ENCODE assay signal across 1 cellular context in the genomic region with DNA sequence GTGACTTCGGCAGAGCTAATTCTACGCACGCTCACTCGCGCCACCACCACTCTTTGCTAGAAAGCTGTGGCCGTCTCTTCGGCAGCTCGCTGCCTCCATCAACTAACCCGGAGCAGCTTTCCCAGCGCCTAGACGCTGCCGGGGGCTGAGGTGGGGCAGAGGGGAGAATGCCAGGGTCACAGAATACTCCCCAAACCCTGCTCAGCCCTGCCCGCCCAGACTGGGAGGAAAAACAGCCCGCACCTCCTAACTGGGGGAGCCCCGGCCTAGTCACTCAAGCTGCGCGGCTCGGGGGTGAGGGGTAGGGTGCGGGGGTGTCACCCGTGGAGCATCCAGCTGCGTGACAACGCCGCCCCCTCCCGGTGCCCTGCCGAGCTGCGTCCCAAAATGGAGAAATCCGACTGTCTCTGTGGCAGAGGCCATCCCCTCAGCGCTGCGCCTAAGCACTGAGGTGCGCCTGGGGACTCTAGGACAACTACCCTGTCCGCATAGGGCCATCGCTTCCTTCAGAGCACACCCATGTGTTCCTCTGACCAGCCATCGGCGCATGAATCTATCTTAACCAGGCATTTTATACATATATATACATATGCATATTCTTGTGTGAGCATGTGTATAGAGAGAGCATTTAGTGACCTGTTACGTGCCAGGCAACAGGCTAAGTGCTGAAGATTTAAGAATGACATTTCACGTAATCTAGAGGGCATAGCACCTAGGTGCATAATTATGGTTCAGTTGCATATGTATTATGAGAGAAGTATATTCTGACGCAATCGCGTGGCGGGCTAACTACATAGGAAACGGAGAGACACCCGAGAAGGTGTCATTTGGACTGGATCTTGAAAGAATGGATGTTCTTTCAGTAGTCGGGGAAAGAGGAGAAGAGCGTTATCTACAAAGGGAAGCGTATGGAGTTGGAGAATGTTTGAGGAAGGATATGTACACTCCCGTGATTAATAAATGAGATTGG.
A peak's percentile ranks its signal among the peaks of the same experiment; 100 is the strongest.
TF ChIP-seq lines count a peak whose summit lies in the region.

No MANE protein-coding gene starts in this region.

TF ChIP-seq in K562, 482 proteins besides CTCF, POLR2A, EP300 and RAD21 (continued from another document and continues in another):
- TF ChIP-seq, protein P1, sequence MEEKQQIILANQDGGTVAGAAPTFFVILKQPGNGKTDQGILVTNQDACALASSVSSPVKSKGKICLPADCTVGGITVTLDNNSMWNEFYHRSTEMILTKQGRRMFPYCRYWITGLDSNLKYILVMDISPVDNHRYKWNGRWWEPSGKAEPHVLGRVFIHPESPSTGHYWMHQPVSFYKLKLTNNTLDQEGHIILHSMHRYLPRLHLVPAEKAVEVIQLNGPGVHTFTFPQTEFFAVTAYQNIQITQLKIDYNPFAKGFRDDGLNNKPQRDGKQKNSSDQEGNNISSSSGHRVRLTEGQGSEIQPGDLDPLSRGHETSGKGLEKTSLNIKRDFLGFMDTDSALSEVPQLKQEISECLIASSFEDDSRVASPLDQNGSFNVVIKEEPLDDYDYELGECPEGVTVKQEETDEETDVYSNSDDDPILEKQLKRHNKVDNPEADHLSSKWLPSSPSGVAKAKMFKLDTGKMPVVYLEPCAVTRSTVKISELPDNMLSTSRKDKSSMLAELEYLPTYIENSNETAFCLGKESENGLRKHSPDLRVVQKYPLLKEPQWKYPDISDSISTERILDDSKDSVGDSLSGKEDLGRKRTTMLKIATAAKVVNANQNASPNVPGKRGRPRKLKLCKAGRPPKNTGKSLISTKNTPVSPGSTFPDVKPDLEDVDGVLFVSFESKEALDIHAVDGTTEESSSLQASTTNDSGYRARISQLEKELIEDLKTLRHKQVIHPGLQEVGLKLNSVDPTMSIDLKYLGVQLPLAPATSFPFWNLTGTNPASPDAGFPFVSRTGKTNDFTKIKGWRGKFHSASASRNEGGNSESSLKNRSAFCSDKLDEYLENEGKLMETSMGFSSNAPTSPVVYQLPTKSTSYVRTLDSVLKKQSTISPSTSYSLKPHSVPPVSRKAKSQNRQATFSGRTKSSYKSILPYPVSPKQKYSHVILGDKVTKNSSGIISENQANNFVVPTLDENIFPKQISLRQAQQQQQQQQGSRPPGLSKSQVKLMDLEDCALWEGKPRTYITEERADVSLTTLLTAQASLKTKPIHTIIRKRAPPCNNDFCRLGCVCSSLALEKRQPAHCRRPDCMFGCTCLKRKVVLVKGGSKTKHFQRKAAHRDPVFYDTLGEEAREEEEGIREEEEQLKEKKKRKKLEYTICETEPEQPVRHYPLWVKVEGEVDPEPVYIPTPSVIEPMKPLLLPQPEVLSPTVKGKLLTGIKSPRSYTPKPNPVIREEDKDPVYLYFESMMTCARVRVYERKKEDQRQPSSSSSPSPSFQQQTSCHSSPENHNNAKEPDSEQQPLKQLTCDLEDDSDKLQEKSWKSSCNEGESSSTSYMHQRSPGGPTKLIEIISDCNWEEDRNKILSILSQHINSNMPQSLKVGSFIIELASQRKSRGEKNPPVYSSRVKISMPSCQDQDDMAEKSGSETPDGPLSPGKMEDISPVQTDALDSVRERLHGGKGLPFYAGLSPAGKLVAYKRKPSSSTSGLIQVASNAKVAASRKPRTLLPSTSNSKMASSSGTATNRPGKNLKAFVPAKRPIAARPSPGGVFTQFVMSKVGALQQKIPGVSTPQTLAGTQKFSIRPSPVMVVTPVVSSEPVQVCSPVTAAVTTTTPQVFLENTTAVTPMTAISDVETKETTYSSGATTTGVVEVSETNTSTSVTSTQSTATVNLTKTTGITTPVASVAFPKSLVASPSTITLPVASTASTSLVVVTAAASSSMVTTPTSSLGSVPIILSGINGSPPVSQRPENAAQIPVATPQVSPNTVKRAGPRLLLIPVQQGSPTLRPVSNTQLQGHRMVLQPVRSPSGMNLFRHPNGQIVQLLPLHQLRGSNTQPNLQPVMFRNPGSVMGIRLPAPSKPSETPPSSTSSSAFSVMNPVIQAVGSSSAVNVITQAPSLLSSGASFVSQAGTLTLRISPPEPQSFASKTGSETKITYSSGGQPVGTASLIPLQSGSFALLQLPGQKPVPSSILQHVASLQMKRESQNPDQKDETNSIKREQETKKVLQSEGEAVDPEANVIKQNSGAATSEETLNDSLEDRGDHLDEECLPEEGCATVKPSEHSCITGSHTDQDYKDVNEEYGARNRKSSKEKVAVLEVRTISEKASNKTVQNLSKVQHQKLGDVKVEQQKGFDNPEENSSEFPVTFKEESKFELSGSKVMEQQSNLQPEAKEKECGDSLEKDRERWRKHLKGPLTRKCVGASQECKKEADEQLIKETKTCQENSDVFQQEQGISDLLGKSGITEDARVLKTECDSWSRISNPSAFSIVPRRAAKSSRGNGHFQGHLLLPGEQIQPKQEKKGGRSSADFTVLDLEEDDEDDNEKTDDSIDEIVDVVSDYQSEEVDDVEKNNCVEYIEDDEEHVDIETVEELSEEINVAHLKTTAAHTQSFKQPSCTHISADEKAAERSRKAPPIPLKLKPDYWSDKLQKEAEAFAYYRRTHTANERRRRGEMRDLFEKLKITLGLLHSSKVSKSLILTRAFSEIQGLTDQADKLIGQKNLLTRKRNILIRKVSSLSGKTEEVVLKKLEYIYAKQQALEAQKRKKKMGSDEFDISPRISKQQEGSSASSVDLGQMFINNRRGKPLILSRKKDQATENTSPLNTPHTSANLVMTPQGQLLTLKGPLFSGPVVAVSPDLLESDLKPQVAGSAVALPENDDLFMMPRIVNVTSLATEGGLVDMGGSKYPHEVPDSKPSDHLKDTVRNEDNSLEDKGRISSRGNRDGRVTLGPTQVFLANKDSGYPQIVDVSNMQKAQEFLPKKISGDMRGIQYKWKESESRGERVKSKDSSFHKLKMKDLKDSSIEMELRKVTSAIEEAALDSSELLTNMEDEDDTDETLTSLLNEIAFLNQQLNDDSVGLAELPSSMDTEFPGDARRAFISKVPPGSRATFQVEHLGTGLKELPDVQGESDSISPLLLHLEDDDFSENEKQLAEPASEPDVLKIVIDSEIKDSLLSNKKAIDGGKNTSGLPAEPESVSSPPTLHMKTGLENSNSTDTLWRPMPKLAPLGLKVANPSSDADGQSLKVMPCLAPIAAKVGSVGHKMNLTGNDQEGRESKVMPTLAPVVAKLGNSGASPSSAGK (IDR thresholded peaks at IDR 0.05), result 0 out of 2 replicates have a peak, but pooled peaks have one; percentile 41
- TF ChIP-seq, protein P2, sequence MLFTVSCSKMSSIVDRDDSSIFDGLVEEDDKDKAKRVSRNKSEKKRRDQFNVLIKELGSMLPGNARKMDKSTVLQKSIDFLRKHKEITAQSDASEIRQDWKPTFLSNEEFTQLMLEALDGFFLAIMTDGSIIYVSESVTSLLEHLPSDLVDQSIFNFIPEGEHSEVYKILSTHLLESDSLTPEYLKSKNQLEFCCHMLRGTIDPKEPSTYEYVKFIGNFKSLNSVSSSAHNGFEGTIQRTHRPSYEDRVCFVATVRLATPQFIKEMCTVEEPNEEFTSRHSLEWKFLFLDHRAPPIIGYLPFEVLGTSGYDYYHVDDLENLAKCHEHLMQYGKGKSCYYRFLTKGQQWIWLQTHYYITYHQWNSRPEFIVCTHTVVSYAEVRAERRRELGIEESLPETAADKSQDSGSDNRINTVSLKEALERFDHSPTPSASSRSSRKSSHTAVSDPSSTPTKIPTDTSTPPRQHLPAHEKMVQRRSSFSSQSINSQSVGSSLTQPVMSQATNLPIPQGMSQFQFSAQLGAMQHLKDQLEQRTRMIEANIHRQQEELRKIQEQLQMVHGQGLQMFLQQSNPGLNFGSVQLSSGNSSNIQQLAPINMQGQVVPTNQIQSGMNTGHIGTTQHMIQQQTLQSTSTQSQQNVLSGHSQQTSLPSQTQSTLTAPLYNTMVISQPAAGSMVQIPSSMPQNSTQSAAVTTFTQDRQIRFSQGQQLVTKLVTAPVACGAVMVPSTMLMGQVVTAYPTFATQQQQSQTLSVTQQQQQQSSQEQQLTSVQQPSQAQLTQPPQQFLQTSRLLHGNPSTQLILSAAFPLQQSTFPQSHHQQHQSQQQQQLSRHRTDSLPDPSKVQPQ (CRISPR knock-in tag; IDR thresholded peaks at IDR 0.05; ENCODE audit: borderline replicate concordance), result no peak
- TF ChIP-seq, protein P3, sequence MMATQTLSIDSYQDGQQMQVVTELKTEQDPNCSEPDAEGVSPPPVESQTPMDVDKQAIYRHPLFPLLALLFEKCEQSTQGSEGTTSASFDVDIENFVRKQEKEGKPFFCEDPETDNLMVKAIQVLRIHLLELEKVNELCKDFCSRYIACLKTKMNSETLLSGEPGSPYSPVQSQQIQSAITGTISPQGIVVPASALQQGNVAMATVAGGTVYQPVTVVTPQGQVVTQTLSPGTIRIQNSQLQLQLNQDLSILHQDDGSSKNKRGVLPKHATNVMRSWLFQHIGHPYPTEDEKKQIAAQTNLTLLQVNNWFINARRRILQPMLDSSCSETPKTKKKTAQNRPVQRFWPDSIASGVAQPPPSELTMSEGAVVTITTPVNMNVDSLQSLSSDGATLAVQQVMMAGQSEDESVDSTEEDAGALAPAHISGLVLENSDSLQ (IDR thresholded peaks at IDR 0.05), result no peak
- TF ChIP-seq, protein P4, sequence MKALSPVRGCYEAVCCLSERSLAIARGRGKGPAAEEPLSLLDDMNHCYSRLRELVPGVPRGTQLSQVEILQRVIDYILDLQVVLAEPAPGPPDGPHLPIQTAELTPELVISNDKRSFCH (CRISPR knock-in tag; IDR thresholded peaks at IDR 0.05), result no peak
- TF ChIP-seq, protein P4 (tag; IDR thresholded peaks at IDR 0.05), result no peak
- TF ChIP-seq ZNF589 (CRISPR knock-in tag; IDR thresholded peaks at IDR 0.05; ENCODE audit: low read depth), result 0 out of 2 replicates have a peak, but pooled peaks have one; percentile 64
- no peak for TF ChIP-seq ZNF174 (CRISPR knock-in tag; IDR thresholded peaks at IDR 0.05)
- TF ChIP-seq, protein P5, sequence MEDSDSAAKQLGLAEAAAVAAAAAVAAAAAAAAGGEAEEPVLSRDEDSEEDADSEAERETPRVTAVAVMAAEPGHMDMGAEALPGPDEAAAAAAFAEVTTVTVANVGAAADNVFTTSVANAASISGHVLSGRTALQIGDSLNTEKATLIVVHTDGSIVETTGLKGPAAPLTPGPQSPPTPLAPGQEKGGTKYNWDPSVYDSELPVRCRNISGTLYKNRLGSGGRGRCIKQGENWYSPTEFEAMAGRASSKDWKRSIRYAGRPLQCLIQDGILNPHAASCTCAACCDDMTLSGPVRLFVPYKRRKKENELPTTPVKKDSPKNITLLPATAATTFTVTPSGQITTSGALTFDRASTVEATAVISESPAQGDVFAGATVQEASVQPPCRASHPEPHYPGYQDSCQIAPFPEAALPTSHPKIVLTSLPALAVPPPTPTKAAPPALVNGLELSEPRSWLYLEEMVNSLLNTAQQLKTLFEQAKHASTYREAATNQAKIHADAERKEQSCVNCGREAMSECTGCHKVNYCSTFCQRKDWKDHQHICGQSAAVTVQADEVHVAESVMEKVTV (CRISPR knock-in tag; IDR thresholded peaks at IDR 0.05), result peak; percentile 43
- TF ChIP-seq RBM22 (IDR thresholded peaks at IDR 0.05; ENCODE audit: low read depth, low read length, poor library complexity, severe bottlenecking), result no peak
- no peak for TF ChIP-seq SRSF7 (optimal IDR thresholded peaks at IDR 0.05; ENCODE audit: low read depth, low read length)
- no peak for TF ChIP-seq ZSCAN32 (CRISPR knock-in tag; IDR thresholded peaks at IDR 0.05)
- TF ChIP-seq JUN (IDR thresholded peaks at IDR 0.05; ENCODE audit: borderline replicate concordance, low read depth, low read length), result no peak
- no peak for TF ChIP-seq JUN (CRISPR knock-in tag; IDR thresholded peaks at IDR 0.05; ENCODE audit: borderline replicate concordance)
- TF ChIP-seq ZFP36 (IDR thresholded peaks at IDR 0.05; ENCODE audit: low read depth, low read length, partially characterized antibody), result no peak
- TF ChIP-seq ETV5 (CRISPR knock-in tag; IDR thresholded peaks at IDR 0.05; ENCODE audit: low read depth), result peak; percentile 53; the same call in 1 of the 2 replicates
- TF ChIP-seq HMG20B (CRISPR knock-in tag; IDR thresholded peaks at IDR 0.05), result no peak
- no peak for TF ChIP-seq SMAD1 (IDR thresholded peaks at IDR 0.05; ENCODE audit: low read depth, low read length, partially characterized antibody)
- TF ChIP-seq, protein P6, sequence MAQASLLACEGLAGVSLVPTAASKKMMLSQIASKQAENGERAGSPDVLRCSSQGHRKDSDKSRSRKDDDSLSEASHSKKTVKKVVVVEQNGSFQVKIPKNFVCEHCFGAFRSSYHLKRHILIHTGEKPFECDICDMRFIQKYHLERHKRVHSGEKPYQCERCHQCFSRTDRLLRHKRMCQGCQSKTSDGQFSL (CRISPR knock-in tag; IDR thresholded peaks at IDR 0.05), result no peak
- TF ChIP-seq, protein P6 (tag; IDR thresholded peaks at IDR 0.05), result no peak
- TF ChIP-seq, protein P7, sequence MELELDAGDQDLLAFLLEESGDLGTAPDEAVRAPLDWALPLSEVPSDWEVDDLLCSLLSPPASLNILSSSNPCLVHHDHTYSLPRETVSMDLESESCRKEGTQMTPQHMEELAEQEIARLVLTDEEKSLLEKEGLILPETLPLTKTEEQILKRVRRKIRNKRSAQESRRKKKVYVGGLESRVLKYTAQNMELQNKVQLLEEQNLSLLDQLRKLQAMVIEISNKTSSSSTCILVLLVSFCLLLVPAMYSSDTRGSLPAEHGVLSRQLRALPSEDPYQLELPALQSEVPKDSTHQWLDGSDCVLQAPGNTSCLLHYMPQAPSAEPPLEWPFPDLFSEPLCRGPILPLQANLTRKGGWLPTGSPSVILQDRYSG (tag; conservative IDR thresholded peaks at IDR 0.05; ENCODE audit: low read depth), result no peak
- no peak for TF ChIP-seq SMARCC2 (IDR thresholded peaks at IDR 0.05; ENCODE audit: low read depth)
- TF ChIP-seq NCOA2 (IDR thresholded peaks at IDR 0.05; ENCODE audit: partially characterized antibody in 2 of 2), result no peak
- TF ChIP-seq HNRNPH1 (optimal IDR thresholded peaks at IDR 0.05; ENCODE audit: low read depth, low read length), result no peak
- peak; percentile 41; the same call in 1 of the 2 replicates for TF ChIP-seq CC2D1A (IDR thresholded peaks at IDR 0.05)
- no peak for TF ChIP-seq ZNF436 (CRISPR knock-in tag; IDR thresholded peaks at IDR 0.05)
- TF ChIP-seq, protein P8, sequence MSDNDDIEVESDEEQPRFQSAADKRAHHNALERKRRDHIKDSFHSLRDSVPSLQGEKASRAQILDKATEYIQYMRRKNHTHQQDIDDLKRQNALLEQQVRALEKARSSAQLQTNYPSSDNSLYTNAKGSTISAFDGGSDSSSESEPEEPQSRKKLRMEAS (CRISPR knock-in tag; IDR thresholded peaks at IDR 0.05), result no peak
- peak; percentile 72 for TF ChIP-seq KLF16 (IDR thresholded peaks at IDR 0.05)
- no peak for TF ChIP-seq RBBP5 (IDR thresholded peaks at IDR 0.05; ENCODE audit: borderline replicate concordance, insufficient read depth, low read length, poor library complexity, severe bottlenecking)
- TF ChIP-seq ELF4 (CRISPR knock-in tag; IDR thresholded peaks at IDR 0.05), result no peak
- TF ChIP-seq, protein P9, sequence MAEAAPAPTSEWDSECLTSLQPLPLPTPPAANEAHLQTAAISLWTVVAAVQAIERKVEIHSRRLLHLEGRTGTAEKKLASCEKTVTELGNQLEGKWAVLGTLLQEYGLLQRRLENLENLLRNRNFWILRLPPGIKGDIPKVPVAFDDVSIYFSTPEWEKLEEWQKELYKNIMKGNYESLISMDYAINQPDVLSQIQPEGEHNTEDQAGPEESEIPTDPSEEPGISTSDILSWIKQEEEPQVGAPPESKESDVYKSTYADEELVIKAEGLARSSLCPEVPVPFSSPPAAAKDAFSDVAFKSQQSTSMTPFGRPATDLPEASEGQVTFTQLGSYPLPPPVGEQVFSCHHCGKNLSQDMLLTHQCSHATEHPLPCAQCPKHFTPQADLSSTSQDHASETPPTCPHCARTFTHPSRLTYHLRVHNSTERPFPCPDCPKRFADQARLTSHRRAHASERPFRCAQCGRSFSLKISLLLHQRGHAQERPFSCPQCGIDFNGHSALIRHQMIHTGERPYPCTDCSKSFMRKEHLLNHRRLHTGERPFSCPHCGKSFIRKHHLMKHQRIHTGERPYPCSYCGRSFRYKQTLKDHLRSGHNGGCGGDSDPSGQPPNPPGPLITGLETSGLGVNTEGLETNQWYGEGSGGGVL (CRISPR knock-in tag; IDR thresholded peaks at IDR 0.05), result no peak
